In the genomic region with DNA sequence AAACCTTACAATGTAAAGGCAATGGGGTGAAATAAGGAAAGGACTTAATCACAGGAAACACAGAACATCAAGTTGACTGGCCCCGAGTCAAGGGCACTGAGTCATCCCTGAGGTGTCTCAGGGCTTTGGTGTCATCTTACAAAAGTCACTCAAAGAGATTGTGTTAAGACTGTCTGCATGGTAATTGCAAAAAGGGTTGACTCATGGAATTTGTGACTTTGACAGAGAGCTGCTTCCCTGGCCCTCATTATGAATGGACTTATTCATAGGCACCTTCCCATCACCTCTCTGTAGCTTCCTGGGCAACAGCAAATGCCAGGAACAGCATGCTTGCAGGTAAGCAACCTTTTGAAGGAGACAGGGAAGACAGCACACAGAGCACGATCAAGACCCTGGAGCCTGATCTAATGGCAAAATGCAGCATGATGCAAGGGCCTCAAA, we compare ENCODE assay signal across 1 cellular context.
TF ChIP-seq lines count a peak whose summit lies in the region.

No MANE protein-coding gene starts in this region.

TF ChIP-seq in HEK293, 187 proteins besides CTCF, POLR2A, EP300 and RAD21 (continued from another document and continues in another):
- TF ChIP-seq ZNF138 (tag by site-specific recombination; IDR thresholded peaks at IDR 0.05; ENCODE audit: borderline replicate concordance): no peak
- no peak for TF ChIP-seq ZNF391 (tag by site-specific recombination; IDR thresholded peaks at IDR 0.05; ENCODE audit: borderline replicate concordance, low read depth)
- TF ChIP-seq ZNF701 (tag by site-specific recombination; IDR thresholded peaks at IDR 0.05): no peak
- TF ChIP-seq, protein P1, sequence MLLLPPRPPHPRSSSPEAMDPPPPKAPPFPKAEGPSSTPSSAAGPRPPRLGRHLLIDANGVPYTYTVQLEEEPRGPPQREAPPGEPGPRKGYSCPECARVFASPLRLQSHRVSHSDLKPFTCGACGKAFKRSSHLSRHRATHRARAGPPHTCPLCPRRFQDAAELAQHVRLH (tag by site-specific recombination; IDR thresholded peaks at IDR 0.05): no peak
- TF ChIP-seq, protein P2, sequence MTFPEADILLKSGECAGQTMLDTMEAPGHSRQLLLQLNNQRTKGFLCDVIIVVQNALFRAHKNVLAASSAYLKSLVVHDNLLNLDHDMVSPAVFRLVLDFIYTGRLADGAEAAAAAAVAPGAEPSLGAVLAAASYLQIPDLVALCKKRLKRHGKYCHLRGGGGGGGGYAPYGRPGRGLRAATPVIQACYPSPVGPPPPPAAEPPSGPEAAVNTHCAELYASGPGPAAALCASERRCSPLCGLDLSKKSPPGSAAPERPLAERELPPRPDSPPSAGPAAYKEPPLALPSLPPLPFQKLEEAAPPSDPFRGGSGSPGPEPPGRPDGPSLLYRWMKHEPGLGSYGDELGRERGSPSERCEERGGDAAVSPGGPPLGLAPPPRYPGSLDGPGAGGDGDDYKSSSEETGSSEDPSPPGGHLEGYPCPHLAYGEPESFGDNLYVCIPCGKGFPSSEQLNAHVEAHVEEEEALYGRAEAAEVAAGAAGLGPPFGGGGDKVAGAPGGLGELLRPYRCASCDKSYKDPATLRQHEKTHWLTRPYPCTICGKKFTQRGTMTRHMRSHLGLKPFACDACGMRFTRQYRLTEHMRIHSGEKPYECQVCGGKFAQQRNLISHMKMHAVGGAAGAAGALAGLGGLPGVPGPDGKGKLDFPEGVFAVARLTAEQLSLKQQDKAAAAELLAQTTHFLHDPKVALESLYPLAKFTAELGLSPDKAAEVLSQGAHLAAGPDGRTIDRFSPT (tag by site-specific recombination; IDR thresholded peaks at IDR 0.05): peak; percentile 82
- TF ChIP-seq ZNF560 (tag by site-specific recombination; IDR thresholded peaks at IDR 0.05; ENCODE audit: borderline replicate concordance): no peak
- TF ChIP-seq KLF16 (tag by site-specific recombination; IDR thresholded peaks at IDR 0.05): no peak
- TF ChIP-seq ZFP41 (tag by site-specific recombination; IDR thresholded peaks at IDR 0.05; ENCODE audit: borderline replicate concordance): no peak
- no peak for TF ChIP-seq ZNF596 (tag by site-specific recombination; IDR thresholded peaks at IDR 0.05)
- TF ChIP-seq, protein P3, sequence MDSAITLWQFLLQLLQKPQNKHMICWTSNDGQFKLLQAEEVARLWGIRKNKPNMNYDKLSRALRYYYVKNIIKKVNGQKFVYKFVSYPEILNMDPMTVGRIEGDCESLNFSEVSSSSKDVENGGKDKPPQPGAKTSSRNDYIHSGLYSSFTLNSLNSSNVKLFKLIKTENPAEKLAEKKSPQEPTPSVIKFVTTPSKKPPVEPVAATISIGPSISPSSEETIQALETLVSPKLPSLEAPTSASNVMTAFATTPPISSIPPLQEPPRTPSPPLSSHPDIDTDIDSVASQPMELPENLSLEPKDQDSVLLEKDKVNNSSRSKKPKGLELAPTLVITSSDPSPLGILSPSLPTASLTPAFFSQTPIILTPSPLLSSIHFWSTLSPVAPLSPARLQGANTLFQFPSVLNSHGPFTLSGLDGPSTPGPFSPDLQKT (IDR thresholded peaks at IDR 0.05; ENCODE audit: borderline replicate concordance, low read depth, low read length): 0 out of 2 replicates have a peak, but pooled peaks have one; percentile 28
- no peak for TF ChIP-seq ZNF621 (tag by site-specific recombination; IDR thresholded peaks at IDR 0.05)
- TF ChIP-seq ZNF629 (tag by site-specific recombination; IDR thresholded peaks at IDR 0.05): peak; percentile 84
- no peak for TF ChIP-seq ZNF112 (tag by site-specific recombination; IDR thresholded peaks at IDR 0.05)
- no peak for TF ChIP-seq ZNF239 (tag by site-specific recombination; IDR thresholded peaks at IDR 0.05)
- TF ChIP-seq, protein P4, sequence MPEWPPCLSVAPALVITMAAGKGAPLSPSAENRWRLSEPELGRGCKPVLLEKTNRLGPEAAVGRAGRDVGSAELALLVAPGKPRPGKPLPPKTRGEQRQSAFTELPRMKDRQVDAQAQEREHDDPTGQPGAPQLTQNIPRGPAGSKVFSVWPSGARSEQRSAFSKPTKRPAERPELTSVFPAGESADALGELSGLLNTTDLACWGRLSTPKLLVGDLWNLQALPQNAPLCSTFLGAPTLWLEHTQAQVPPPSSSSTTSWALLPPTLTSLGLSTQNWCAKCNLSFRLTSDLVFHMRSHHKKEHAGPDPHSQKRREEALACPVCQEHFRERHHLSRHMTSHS (tag by site-specific recombination; IDR thresholded peaks at IDR 0.05): no peak
- no peak for TF ChIP-seq ZNF626 (tag by site-specific recombination; IDR thresholded peaks at IDR 0.05)
- no peak for TF ChIP-seq ZNF416 (tag by site-specific recombination; IDR thresholded peaks at IDR 0.05)
- TF ChIP-seq SP2 (tag by site-specific recombination; IDR thresholded peaks at IDR 0.05): no peak
- no peak for TF ChIP-seq ZSCAN16 (tag by site-specific recombination; IDR thresholded peaks at IDR 0.05)
- TF ChIP-seq ZNF670 (tag by site-specific recombination; IDR thresholded peaks at IDR 0.05; ENCODE audit: low read depth): no peak
- TF ChIP-seq ZNF654 (tag by site-specific recombination; IDR thresholded peaks at IDR 0.05; ENCODE audit: low read depth): no peak
- TF ChIP-seq ZNF529 (tag by site-specific recombination; IDR thresholded peaks at IDR 0.05; ENCODE audit: insufficient replicate concordance): no peak
- TF ChIP-seq, protein P5, sequence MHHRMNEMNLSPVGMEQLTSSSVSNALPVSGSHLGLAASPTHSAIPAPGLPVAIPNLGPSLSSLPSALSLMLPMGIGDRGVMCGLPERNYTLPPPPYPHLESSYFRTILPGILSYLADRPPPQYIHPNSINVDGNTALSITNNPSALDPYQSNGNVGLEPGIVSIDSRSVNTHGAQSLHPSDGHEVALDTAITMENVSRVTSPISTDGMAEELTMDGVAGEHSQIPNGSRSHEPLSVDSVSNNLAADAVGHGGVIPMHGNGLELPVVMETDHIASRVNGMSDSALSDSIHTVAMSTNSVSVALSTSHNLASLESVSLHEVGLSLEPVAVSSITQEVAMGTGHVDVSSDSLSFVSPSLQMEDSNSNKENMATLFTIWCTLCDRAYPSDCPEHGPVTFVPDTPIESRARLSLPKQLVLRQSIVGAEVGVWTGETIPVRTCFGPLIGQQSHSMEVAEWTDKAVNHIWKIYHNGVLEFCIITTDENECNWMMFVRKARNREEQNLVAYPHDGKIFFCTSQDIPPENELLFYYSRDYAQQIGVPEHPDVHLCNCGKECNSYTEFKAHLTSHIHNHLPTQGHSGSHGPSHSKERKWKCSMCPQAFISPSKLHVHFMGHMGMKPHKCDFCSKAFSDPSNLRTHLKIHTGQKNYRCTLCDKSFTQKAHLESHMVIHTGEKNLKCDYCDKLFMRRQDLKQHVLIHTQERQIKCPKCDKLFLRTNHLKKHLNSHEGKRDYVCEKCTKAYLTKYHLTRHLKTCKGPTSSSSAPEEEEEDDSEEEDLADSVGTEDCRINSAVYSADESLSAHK (tag by site-specific recombination; IDR thresholded peaks at IDR 0.05): no peak
- no peak for TF ChIP-seq SALL2 (tag by site-specific recombination; IDR thresholded peaks at IDR 0.05; ENCODE audit: borderline replicate concordance)
- TF ChIP-seq, protein P6, sequence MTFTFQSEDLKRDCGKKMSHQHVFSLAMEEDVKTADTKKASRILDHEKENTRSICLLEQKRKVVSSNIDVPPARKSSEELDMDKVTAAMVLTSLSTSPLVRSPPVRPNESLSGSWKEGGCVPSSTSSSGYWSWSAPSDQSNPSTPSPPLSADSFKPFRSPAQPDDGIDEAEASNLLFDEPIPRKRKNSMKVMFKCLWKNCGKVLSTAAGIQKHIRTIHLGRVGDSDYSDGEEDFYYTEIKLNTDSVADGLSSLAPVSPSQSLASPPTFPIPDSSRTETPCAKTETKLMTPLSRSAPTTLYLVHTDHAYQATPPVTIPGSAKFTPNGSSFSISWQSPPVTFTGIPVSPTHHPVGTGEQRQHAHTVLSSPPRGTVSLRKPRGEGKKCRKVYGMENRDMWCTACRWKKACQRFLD (tag by site-specific recombination; IDR thresholded peaks at IDR 0.05): no peak
- TF ChIP-seq SETDB1 (IDR thresholded peaks at IDR 0.05; ENCODE audit: insufficient read length, low read length): peak; percentile 28
- TF ChIP-seq ZNF174 (tag by site-specific recombination; IDR thresholded peaks at IDR 0.05): no peak
- no peak for TF ChIP-seq ZNF404 (tag by site-specific recombination; IDR thresholded peaks at IDR 0.05)
- TF ChIP-seq, protein P7, sequence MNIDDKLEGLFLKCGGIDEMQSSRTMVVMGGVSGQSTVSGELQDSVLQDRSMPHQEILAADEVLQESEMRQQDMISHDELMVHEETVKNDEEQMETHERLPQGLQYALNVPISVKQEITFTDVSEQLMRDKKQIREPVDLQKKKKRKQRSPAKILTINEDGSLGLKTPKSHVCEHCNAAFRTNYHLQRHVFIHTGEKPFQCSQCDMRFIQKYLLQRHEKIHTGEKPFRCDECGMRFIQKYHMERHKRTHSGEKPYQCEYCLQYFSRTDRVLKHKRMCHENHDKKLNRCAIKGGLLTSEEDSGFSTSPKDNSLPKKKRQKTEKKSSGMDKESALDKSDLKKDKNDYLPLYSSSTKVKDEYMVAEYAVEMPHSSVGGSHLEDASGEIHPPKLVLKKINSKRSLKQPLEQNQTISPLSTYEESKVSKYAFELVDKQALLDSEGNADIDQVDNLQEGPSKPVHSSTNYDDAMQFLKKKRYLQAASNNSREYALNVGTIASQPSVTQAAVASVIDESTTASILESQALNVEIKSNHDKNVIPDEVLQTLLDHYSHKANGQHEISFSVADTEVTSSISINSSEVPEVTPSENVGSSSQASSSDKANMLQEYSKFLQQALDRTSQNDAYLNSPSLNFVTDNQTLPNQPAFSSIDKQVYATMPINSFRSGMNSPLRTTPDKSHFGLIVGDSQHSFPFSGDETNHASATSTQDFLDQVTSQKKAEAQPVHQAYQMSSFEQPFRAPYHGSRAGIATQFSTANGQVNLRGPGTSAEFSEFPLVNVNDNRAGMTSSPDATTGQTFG (tag by site-specific recombination; IDR thresholded peaks at IDR 0.05; ENCODE audit: borderline replicate concordance): no peak
- TF ChIP-seq ZNF830 (tag by site-specific recombination; IDR thresholded peaks at IDR 0.05; ENCODE audit: low read depth): no peak
- TF ChIP-seq ZBTB21 (tag by site-specific recombination; IDR thresholded peaks at IDR 0.05): peak; percentile 57
- no peak for TF ChIP-seq ZIC2 (tag by site-specific recombination; IDR thresholded peaks at IDR 0.05)
- TF ChIP-seq MEIS1 (CRISPR knock-in tag; IDR thresholded peaks at IDR 0.05; ENCODE audit: borderline replicate concordance): no peak
- no peak for TF ChIP-seq ZNF585B (tag by site-specific recombination; IDR thresholded peaks at IDR 0.05)
- no peak for TF ChIP-seq ZNF19 (tag by site-specific recombination; IDR thresholded peaks at IDR 0.05; ENCODE audit: low read depth)
- TF ChIP-seq, protein P8, sequence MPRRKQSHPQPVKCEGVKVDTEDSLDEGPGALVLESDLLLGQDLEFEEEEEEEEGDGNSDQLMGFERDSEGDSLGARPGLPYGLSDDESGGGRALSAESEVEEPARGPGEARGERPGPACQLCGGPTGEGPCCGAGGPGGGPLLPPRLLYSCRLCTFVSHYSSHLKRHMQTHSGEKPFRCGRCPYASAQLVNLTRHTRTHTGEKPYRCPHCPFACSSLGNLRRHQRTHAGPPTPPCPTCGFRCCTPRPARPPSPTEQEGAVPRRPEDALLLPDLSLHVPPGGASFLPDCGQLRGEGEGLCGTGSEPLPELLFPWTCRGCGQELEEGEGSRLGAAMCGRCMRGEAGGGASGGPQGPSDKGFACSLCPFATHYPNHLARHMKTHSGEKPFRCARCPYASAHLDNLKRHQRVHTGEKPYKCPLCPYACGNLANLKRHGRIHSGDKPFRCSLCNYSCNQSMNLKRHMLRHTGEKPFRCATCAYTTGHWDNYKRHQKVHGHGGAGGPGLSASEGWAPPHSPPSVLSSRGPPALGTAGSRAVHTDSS (tag by site-specific recombination; IDR thresholded peaks at IDR 0.05): no peak
- TF ChIP-seq ZNF274 (IDR thresholded peaks at IDR 0.05; ENCODE audit: low read length): no peak
- TF ChIP-seq ZNF274 (tag by site-specific recombination; IDR thresholded peaks at IDR 0.05; ENCODE audit: borderline replicate concordance): no peak
- TF ChIP-seq, protein P9, sequence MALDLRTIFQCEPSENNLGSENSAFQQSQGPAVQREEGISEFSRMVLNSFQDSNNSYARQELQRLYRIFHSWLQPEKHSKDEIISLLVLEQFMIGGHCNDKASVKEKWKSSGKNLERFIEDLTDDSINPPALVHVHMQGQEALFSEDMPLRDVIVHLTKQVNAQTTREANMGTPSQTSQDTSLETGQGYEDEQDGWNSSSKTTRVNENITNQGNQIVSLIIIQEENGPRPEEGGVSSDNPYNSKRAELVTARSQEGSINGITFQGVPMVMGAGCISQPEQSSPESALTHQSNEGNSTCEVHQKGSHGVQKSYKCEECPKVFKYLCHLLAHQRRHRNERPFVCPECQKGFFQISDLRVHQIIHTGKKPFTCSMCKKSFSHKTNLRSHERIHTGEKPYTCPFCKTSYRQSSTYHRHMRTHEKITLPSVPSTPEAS (tag by site-specific recombination; IDR thresholded peaks at IDR 0.05): no peak
- TF ChIP-seq, protein P10, sequence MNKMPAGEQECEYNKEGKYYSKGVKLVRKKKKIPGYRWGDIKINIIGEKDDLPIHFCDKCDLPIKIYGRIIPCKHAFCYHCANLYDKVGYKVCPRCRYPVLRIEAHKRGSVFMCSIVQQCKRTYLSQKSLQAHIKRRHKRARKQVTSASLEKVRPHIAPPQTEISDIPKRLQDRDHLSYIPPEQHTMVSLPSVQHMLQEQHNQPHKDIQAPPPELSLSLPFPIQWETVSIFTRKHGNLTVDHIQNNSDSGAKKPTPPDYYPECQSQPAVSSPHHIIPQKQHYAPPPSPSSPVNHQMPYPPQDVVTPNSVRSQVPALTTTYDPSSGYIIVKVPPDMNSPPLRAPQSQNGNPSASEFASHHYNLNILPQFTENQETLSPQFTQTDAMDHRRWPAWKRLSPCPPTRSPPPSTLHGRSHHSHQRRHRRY (tag by site-specific recombination; IDR thresholded peaks at IDR 0.05): no peak
- TF ChIP-seq, protein P11, sequence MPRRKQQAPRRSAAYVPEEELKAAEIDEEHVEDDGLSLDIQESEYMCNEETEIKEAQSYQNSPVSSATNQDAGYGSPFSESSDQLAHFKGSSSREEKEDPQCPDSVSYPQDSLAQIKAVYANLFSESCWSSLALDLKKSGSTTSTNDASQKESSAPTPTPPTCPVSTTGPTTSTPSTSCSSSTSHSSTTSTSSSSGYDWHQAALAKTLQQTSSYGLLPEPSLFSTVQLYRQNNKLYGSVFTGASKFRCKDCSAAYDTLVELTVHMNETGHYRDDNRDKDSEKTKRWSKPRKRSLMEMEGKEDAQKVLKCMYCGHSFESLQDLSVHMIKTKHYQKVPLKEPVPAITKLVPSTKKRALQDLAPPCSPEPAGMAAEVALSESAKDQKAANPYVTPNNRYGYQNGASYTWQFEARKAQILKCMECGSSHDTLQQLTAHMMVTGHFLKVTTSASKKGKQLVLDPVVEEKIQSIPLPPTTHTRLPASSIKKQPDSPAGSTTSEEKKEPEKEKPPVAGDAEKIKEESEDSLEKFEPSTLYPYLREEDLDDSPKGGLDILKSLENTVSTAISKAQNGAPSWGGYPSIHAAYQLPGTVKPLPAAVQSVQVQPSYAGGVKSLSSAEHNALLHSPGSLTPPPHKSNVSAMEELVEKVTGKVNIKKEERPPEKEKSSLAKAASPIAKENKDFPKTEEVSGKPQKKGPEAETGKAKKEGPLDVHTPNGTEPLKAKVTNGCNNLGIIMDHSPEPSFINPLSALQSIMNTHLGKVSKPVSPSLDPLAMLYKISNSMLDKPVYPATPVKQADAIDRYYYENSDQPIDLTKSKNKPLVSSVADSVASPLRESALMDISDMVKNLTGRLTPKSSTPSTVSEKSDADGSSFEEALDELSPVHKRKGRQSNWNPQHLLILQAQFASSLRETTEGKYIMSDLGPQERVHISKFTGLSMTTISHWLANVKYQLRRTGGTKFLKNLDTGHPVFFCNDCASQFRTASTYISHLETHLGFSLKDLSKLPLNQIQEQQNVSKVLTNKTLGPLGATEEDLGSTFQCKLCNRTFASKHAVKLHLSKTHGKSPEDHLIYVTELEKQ (tag by site-specific recombination; IDR thresholded peaks at IDR 0.05; ENCODE audit: borderline replicate concordance): peak; percentile 94; the same call in 1 of the 2 replicates
- no peak for TF ChIP-seq ZNF792 (tag by site-specific recombination; IDR thresholded peaks at IDR 0.05)
- TF ChIP-seq ZNF433 (tag by site-specific recombination; IDR thresholded peaks at IDR 0.05; ENCODE audit: low read depth): no peak
